Comparison of ENCODE assay signal across 9 cellular contexts in genomic region chr2:94874277-94874997, GRCh38. TPM values are rescaled to one million over a fixed set of nuclear protein-coding genes. Genes with fewer than 3 reads are reported as not detected.
DNase-seq lines count a peak whose midpoint lies in the region; ATAC-seq, FAIRE-seq and TF ChIP-seq lines count a peak whose summit lies in the region.
"Had no signal": no experiment of that assay in that cellular context is flagged by ENCODE, and none has a peak within 500 bp of the region (broad histone marks: within the 10 kb centered on the region; RNA-seq: fewer than 3 reads in every experiment).

No MANE protein-coding gene starts in this region.

- no peak overlapping the region for H3K27ac ChIP-seq in A549
- H3K27ac ChIP-seq: skin epidermis had no signal

- no peaks in the 10 kb centered on the region for H3K9me3 Mint-ChIP-seq in naive thymus-derived CD8-positive, alpha-beta T cell

- TF ChIP-seq POLR2A in A549 (IDR thresholded peaks at IDR 0.05; ENCODE audit: low read length): no peak

- CTCF ChIA-PET in A549 (lab: Yijun Ruan, JAX): interaction anchor here (0.7 to 3.7 kb wide), 7 partner anchors 10 to 603 kb away, joined by 3 to 29 read pairs (median 4); no protein-coding TSS in a partner anchor

- peak overlapping the region in 1 of 10 donors; percentile 56 for H3K4me3 Mint-ChIP-seq in naive thymus-derived CD8-positive, alpha-beta T cell

- H3K4me1 ChIP-seq in A549: no peaks in the 10 kb centered on the region; the same call in 2 of the 3 replicates

- 81% methylated on average over 20 of the region's 53 CpGs for WGBS in A549 (ENCODE audit: missing lambda C conversion rate)

- no peak for TF ChIP-seq EP300 in A549 (IDR thresholded peaks at IDR 0.05)

- DNase-seq in A549 (ENCODE audit: low read depth in 1 of 2, low spot score in 1 of 2) (peak; percentile 58 to 69), NCI-H146 (lab: John Stamatoyannopoulos, UW) (peak; percentile 47), cerebellar nuclear complex (lab: John Stamatoyannopoulos, UW) (no peak)
- peak; percentile 81 for DNase-seq in activated CD4-positive, alpha-beta T cell treated with anti-CD3 and anti-CD28 coated beads for 48 hours
- DNase-seq in effector CD4-positive, alpha-beta T cell: peak; percentile 28
- DNase-seq in naive thymus-derived CD8-positive, alpha-beta T cell: peak; percentile 18 to 74 (median 46)

- H3K9me3 ChIP-seq in A549: no peaks in the 10 kb centered on the region

- peak; percentile 93 for TF ChIP-seq CTCF in A549 (IDR thresholded peaks at IDR 0.05)
- TF ChIP-seq CTCF in GM12874 (IDR thresholded peaks at IDR 0.05; ENCODE audit: insufficient read depth, low read depth, low read length): peak; percentile 100

- TF ChIP-seq RAD21 in A549 (conservative IDR thresholded peaks at IDR 0.05 in 1 of 2, IDR thresholded peaks at IDR 0.05 in 1 of 2): peak; percentile 58 to 65; a peak in 4 of 5 replicates

- no peaks in the 10 kb centered on the region for H3K36me3 Mint-ChIP-seq in naive thymus-derived CD8-positive, alpha-beta T cell

- no peak overlapping the region for H3K27ac Mint-ChIP-seq in naive thymus-derived CD8-positive, alpha-beta T cell

- no peak for FAIRE-seq in A549 (lab: Jason Lieb, UNC)

- H3K27me3 Mint-ChIP-seq in naive thymus-derived CD8-positive, alpha-beta T cell: peaks cover 0 to 32% (median 13%) of the 10 kb centered on the region in 5 donors

- POLR2A ChIA-PET in A549 (lab: Yijun Ruan, JAX): no interaction called here
- POLR2A ChIA-PET in naive thymus-derived CD8-positive, alpha-beta T cell (lab: Charles Lee): no interaction called here

- ATAC-seq in A549 (peak; percentile 54 to 92; a peak in 3 of 6 replicates), HG02798 (IDR thresholded peaks at IDR 0.05; ENCODE audit: poor library complexity, unreplicated experiment) (peak; percentile 93)
- ATAC-seq in naive thymus-derived CD8-positive, alpha-beta T cell: peak; percentile 72 to 73

- H3K4me2 ChIP-seq in A549: peak overlapping the region; percentile 34; the same call in 1 of the 3 replicates

- no peak overlapping the region for H3K4me3 ChIP-seq in A549
- H3K4me3 ChIP-seq: skin epidermis had no signal

- peaks cover 0 to 2% (median 0%) of the 10 kb centered on the region in 4 donors for H3K4me1 Mint-ChIP-seq in naive thymus-derived CD8-positive, alpha-beta T cell

TF ChIP-seq in A549, 52 proteins besides CTCF, POLR2A, EP300 and RAD21:
- TF ChIP-seq JUN (IDR thresholded peaks at IDR 0.05) (no peak), SMC3 (IDR thresholded peaks at IDR 0.05) (peak; percentile 51; the same call in 2 of the 3 replicates), POLR2AphosphoS2 (conservative IDR thresholded peaks at IDR 0.05; ENCODE audit: low read length) (no peak), REST (IDR thresholded peaks at IDR 0.05) (no peak), ZFP36 (IDR thresholded peaks at IDR 0.05; ENCODE audit: borderline replicate concordance, partially characterized antibody) (no peak)
- TF ChIP-seq, protein P1, sequence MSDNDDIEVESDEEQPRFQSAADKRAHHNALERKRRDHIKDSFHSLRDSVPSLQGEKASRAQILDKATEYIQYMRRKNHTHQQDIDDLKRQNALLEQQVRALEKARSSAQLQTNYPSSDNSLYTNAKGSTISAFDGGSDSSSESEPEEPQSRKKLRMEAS (IDR thresholded peaks at IDR 0.05): 0 out of 2 replicates have a peak, but pooled peaks have one; percentile 30

RNA-seq across cellular contexts. Expression of gene TEKT4, which starts 3.2 kb away (rescaled TPM):
- polyA plus RNA-seq in A549 (2011; rRNA removed): not detected in 2 replicates
- polyA plus RNA-seq in A549 (2012; cell fraction: cytosol; rRNA removed): not detected in 2 replicates
- not detected in 2 replicates for polyA plus RNA-seq in A549 (2012; cell fraction: nucleus; rRNA removed)
- polyA plus RNA-seq in A549 (2017; fragmentation: RNase III; extraction: RNeasy Plus Mini Kit Qiagen cat#74134 plus additional on column Dnase treatment): not detected in 3 replicates
- not detected in 2 replicates for polyA minus RNA-seq in A549 (2011; rRNA and poly(A)+ RNA removed)
- total RNA-seq in naive thymus-derived CD8-positive, alpha-beta T cell: not detected
- polyA plus RNA-seq in naive thymus-derived CD8-positive, alpha-beta T cell: not detected

Comparison
In these comparisons a context has a peak if more than half of its experiments do, and no peak if none do; other contexts are left out.
1. DNase-seq: peak in A549 (2 of 2), NCI-H146 (single experiment), activated CD4-positive, alpha-beta T cell treated with anti-CD3 and anti-CD28 coated beads for 48 hours (single experiment), effector CD4-positive, alpha-beta T cell (single experiment) and naive thymus-derived CD8-positive, alpha-beta T cell (10 of 10); none in cerebellar nuclear complex (0 of 2).
2. Peak in every context shown above with its lines, with median percentiles within 50 percentile points of each other: ATAC-seq.